ENCODE assay signal across 8 cellular contexts in the genomic region with DNA sequence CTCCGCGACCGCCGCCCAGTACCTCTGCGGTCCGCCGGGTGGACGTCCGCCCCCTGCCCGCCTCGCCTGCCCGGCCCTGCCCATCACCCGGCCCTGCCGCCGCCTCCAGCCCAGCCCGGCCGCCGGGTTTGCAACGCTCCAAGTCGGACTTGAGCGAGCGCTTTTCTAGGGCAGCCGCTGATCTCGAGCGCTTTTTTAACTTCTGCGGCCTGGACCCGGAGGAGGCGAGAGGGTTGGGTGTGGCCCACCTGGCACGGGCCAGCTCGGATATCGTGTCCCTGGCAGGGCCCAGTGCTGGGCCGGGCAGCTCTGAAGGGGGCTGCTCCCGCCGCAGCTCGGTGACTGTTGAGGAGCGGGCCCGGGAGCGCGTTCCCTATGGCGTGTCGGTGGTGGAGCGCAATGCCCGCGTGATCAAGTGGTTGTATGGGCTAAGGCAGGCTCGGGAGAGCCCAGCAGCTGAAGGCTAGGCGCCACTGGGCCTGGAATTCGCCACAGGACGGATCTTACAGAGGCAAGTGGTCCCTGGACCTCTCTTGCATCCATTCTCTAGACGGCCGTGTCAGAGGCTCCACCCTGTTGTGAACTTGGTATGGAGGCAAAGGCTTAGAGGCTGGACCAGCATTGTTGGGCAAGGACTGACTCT. TPM values are rescaled to one million over a fixed set of nuclear protein-coding genes. Genes with fewer than 3 reads are reported as not detected.
DNase-seq lines count a peak whose midpoint lies in the region; ATAC-seq and TF ChIP-seq lines count a peak whose summit lies in the region.
"Had no signal": no experiment of that assay in that cellular context is flagged by ENCODE, and none has a peak within 500 bp of the region (broad histone marks: within the 10 kb centered on the region; RNA-seq: fewer than 3 reads in every experiment).

No MANE protein-coding gene starts in this region.

- peaks cover 3% of the 10 kb centered on the region for H3K79me2 ChIP-seq in hepatocyte
- no peaks in the 10 kb centered on the region for H3K79me2 ChIP-seq in smooth muscle cell (ENCODE audit: low read depth)

- DNase-seq in activated CD8-positive, alpha-beta memory T cell treated with anti-CD3 and anti-CD28 coated beads, Interleukin-2, amount 10 ng/mL, durations not matched to agents 7 days and 5 days: no peak
- DNase-seq in hepatocyte (ENCODE audit: low spot score) (no peak), smooth muscle cell (lab: John Stamatoyannopoulos, UW; ENCODE audit: unreplicated experiment) (no peak), NCI-H774 (lab: John Stamatoyannopoulos, UW) (no peak), kidney tubule cell (ENCODE audit: low spot score) (no peak)
- DNase-seq: NCI-H187 treated with DMSO at 0.1 percent for 48 hours had no signal

- H3K27me3 Mint-ChIP-seq in activated CD8-positive, alpha-beta memory T cell treated with anti-CD3 and anti-CD28 coated beads, Interleukin-2, amount 10 ng/mL, durations not matched to agents 7 days and 5 days: no peaks in the 10 kb centered on the region

- H3K4me3 Mint-ChIP-seq in activated CD8-positive, alpha-beta memory T cell treated with anti-CD3 and anti-CD28 coated beads, Interleukin-2, amount 10 ng/mL, durations not matched to agents 7 days and 5 days: peak overlapping the region; percentile 84

- H3K9me2 ChIP-seq in hepatocyte (replicated peaks; ENCODE audit: insufficient read depth): no peaks in the 10 kb centered on the region

- H3K4me1 ChIP-seq in hepatocyte (ENCODE audit: insufficient read depth) (no peaks in the 10 kb centered on the region), smooth muscle cell (ENCODE audit: low read depth) (no peaks in the 10 kb centered on the region)

- peaks cover under 1% of the 10 kb centered on the region for H3K9me3 Mint-ChIP-seq in activated CD8-positive, alpha-beta memory T cell treated with anti-CD3 and anti-CD28 coated beads, Interleukin-2, amount 10 ng/mL, durations not matched to agents 7 days and 5 days (ENCODE audit: low read depth)

- H3K4me3 ChIP-seq in hepatocyte: no peak overlapping the region
- H3K4me3 ChIP-seq in smooth muscle cell: no peak overlapping the region

- TF ChIP-seq CTCF in hepatocyte (IDR thresholded peaks at IDR 0.05; ENCODE audit: poor library complexity) (no peak), smooth muscle cell (IDR thresholded peaks at IDR 0.05; ENCODE audit: borderline replicate concordance, insufficient read depth, poor library complexity, severe bottlenecking) (no peak)

- H3K9me3 ChIP-seq in KOPT-K1 (ENCODE audit: insufficient read depth, low read length, poor library complexity, severe bottlenecking): no peaks in the 10 kb centered on the region
- H3K9me3 ChIP-seq in hepatocyte (ENCODE audit: low read depth): no peaks in the 10 kb centered on the region
- H3K9me3 ChIP-seq in smooth muscle cell (replicated peaks; ENCODE audit: low read depth): no peaks in the 10 kb centered on the region

- H3K4me1 Mint-ChIP-seq in activated CD8-positive, alpha-beta memory T cell treated with anti-CD3 and anti-CD28 coated beads, Interleukin-2, amount 10 ng/mL, durations not matched to agents 7 days and 5 days: peaks cover 57% of the 10 kb centered on the region

- H3K27me3 ChIP-seq in hepatocyte: peaks cover 4% of the 10 kb centered on the region
- H3K27me3 ChIP-seq in smooth muscle cell (ENCODE audit: low read depth): peaks cover 30% of the 10 kb centered on the region

- H3K36me3 Mint-ChIP-seq in activated CD8-positive, alpha-beta memory T cell treated with anti-CD3 and anti-CD28 coated beads, Interleukin-2, amount 10 ng/mL, durations not matched to agents 7 days and 5 days: peaks cover 15% of the 10 kb centered on the region

- H4K20me1 ChIP-seq in hepatocyte (ENCODE audit: insufficient read depth, poor library complexity, severe bottlenecking): no peaks in the 10 kb centered on the region
- peaks cover 45% of the 10 kb centered on the region for H4K20me1 ChIP-seq in smooth muscle cell (ENCODE audit: low read depth)

- H3K27ac ChIP-seq in KOPT-K1 (ENCODE audit: low read depth, low read length, poor library complexity, severe bottlenecking) (peak overlapping the region; percentile 86), hepatocyte (no peak overlapping the region), smooth muscle cell (ENCODE audit: low read depth) (no peak overlapping the region)

- H3K4me2 ChIP-seq in hepatocyte (peak overlapping the region; percentile 86), smooth muscle cell (peak overlapping the region; percentile 89)

- H3F3A ChIP-seq in smooth muscle cell (ENCODE audit: low read depth): no peaks in the 10 kb centered on the region

- no peak overlapping the region for H3K9ac ChIP-seq in smooth muscle cell (ENCODE audit: low read depth)

- no peak for ATAC-seq in activated CD8-positive, alpha-beta memory T cell treated with anti-CD3 and anti-CD28 coated beads, Interleukin-2, amount 10 ng/mL, durations not matched to agents 7 days and 5 days
- ATAC-seq in GM18517 (IDR thresholded peaks at IDR 0.05; ENCODE audit: unreplicated experiment): no peak

- WGBS in hepatocyte (ENCODE audit: low lambda C conversion rate, missing lambda C conversion rate): 80% methylated on average over 38 of the region's 50 CpGs
- WGBS in smooth muscle cell (ENCODE audit: low lambda C conversion rate): 60% methylated on average over 46 of the region's 50 CpGs

- CTCF ChIA-PET in activated CD8-positive, alpha-beta memory T cell treated with anti-CD3 and anti-CD28 coated beads, Interleukin-2, amount 10 ng/mL, durations not matched to agents 7 days and 5 days (lab: Charles Lee): interaction anchor here (5.1 kb wide), 1 partner anchor 11 kb away, joined by 37 read pairs; a partner anchor contains a TSS

- H2AFZ ChIP-seq in hepatocyte: no peak overlapping the region
- H2AFZ ChIP-seq in smooth muscle cell (ENCODE audit: low read depth): no peak overlapping the region

- peak overlapping the region; percentile 86 for H3K27ac Mint-ChIP-seq in activated CD8-positive, alpha-beta memory T cell treated with anti-CD3 and anti-CD28 coated beads, Interleukin-2, amount 10 ng/mL, durations not matched to agents 7 days and 5 days

- H3K36me3 ChIP-seq in KOPT-K1 (ENCODE audit: insufficient read depth, low read length): no peaks in the 10 kb centered on the region
- H3K36me3 ChIP-seq in hepatocyte (replicated peaks; ENCODE audit: insufficient read depth, low read depth): no peaks in the 10 kb centered on the region
- no peaks in the 10 kb centered on the region for H3K36me3 ChIP-seq in smooth muscle cell (ENCODE audit: low read depth)

RNA-seq across cellular contexts. Expression of a gene that starts 11.8 kb away (rescaled TPM):
- total RNA-seq in activated CD8-positive, alpha-beta memory T cell treated with anti-CD3 and anti-CD28 coated beads, Interleukin-2, amount 10 ng/mL, durations not matched to agents 7 days and 5 days: 10 to 100 TPM; 34.3 to 37.0 TPM
- 4.4 and 4.6 TPM in 2 replicates for total RNA-seq in hepatocyte
- 6.1 and 8.9 TPM in 2 replicates for polyA plus RNA-seq in hepatocyte
- 2.9 and 5.3 TPM in 2 replicates for total RNA-seq in smooth muscle cell
- polyA plus RNA-seq in smooth muscle cell: 5.6 and 8.7 TPM in 2 replicates
